ENCODE assay signal across 16 cellular contexts in genomic region chr1:155294520-155295182, GRCh38. TPM values are rescaled to one million over a fixed set of nuclear protein-coding genes. Genes with fewer than 3 reads are reported as not detected.
DNase-seq lines count a peak whose midpoint lies in the region; ATAC-seq and TF ChIP-seq lines count a peak whose summit lies in the region.
"Had no signal": no experiment of that assay in that cellular context is flagged by ENCODE, and none has a peak within 500 bp of the region (broad histone marks: within the 10 kb centered on the region; RNA-seq: fewer than 3 reads in every experiment).

No MANE protein-coding gene starts in this region.

- H3K27me3 ChIP-seq in NT2/D1 (ENCODE audit: insufficient read depth, insufficient read length): peaks cover 41% of the 10 kb centered on the region
- no peaks in the 10 kb centered on the region for H3K27me3 ChIP-seq in parathyroid adenoma (ENCODE audit: control insufficient read depth, insufficient read depth, low read length)
- H3K27me3 ChIP-seq: BE2C had no signal

- H3K4me2 ChIP-seq in parathyroid adenoma (ENCODE audit: low read length): no peak overlapping the region

- H3K4me1 ChIP-seq in NT2/D1 (ENCODE audit: insufficient read depth, insufficient read length) (peaks cover 9% of the 10 kb centered on the region), parathyroid adenoma (no peaks in the 10 kb centered on the region)
- H3K4me1 ChIP-seq: BE2C, HAP-1 had no signal

- H3K27ac ChIP-seq in parathyroid adenoma: no peak overlapping the region

- peak overlapping the region; percentile 66 for H3K4me3 ChIP-seq in NT2/D1 (ENCODE audit: insufficient read length, low read depth)
- H3K4me3 ChIP-seq in parathyroid adenoma (ENCODE audit: low read depth, low read length): no peak overlapping the region
- H3K4me3 ChIP-seq: HAP-1 had no signal

- peak; percentile 17 for ATAC-seq in left ventricle myocardium superior
- ATAC-seq: PC-3 had no signal

- no peaks in the 10 kb centered on the region for H3K36me3 ChIP-seq in NT2/D1 (ENCODE audit: insufficient read depth, insufficient read length, low read length)
- H3K36me3 ChIP-seq in parathyroid adenoma (ENCODE audit: control insufficient read depth, insufficient read depth, low read length): no peaks in the 10 kb centered on the region
- H3K36me3 ChIP-seq: BE2C, HAP-1 had no signal

- peak overlapping the region; percentile 58 for H2AFZ ChIP-seq in parathyroid adenoma

- DNase-seq in ELF-1 (ENCODE audit: low read depth, low spot score): peak; percentile 23
- no peak for DNase-seq in NT2/D1 (ENCODE audit: low read depth, low spot score)
- no peak for DNase-seq in left ventricle myocardium superior
- no peak for DNase-seq in ecto neural progenitor cell (ENCODE audit: low spot score)
- DNase-seq in mucosa of gallbladder (ENCODE audit: low spot score): no peak
- no peak for DNase-seq in HuH-7 (ENCODE audit: low spot score)
- no peak for DNase-seq in kidney tubule cell (ENCODE audit: low spot score)
- DNase-seq: activated CD4-positive, CD25-positive, alpha-beta regulatory T cell; BE2C; caudate nucleus; NCI-H1436; NCI-H446 treated with DMSO at 0.1 percent for 48 hours; PC-3 had no signal

- intact Hi-C loops in left ventricle myocardium superior (cut with micrococcal nuclease): no loop called here

- H3K79me2 ChIP-seq in parathyroid adenoma: no peaks in the 10 kb centered on the region

- H3K9ac ChIP-seq in NT2/D1 (ENCODE audit: insufficient read length, low read depth): peak overlapping the region; percentile 76
- no peak overlapping the region for H3K9ac ChIP-seq in parathyroid adenoma

- no peaks in the 10 kb centered on the region for H3K9me3 ChIP-seq in NT2/D1 (ENCODE audit: insufficient read depth, low read length)
- no peaks in the 10 kb centered on the region for H3K9me3 ChIP-seq in parathyroid adenoma (ENCODE audit: control insufficient read depth, low read length)
- H3K9me3 ChIP-seq: BE2C, HAP-1 had no signal

- TF ChIP-seq CTCF in parathyroid adenoma (IDR thresholded peaks at IDR 0.05): no peak

RNA-seq across cellular contexts. Expression of gene PKLR, which starts 6.6 kb away (rescaled TPM):
- total RNA-seq in left ventricle myocardium superior (not detected), mucosa of gallbladder (1.7 TPM)
- total RNA-seq: PC-3, skeletal muscle tissue had no signal

RNA-seq across cellular contexts. Expression of gene FDPS, which starts 14.0 kb away (rescaled TPM):
- total RNA-seq in left ventricle myocardium superior (78.4 TPM), mucosa of gallbladder (269 TPM)

RNA-seq across cellular contexts. Expression of gene HCN3, which starts 17.4 kb away (rescaled TPM):
- 1.5 TPM for total RNA-seq in left ventricle myocardium superior
- total RNA-seq in mucosa of gallbladder: 8.7 TPM

RNA-seq across cellular contexts. Expression of gene CLK2, which starts 21.3 kb away (rescaled TPM):
- 18.9 TPM for total RNA-seq in left ventricle myocardium superior
- 73.7 TPM for total RNA-seq in mucosa of gallbladder

RNA-seq across cellular contexts. Expression of gene RUSC1, which starts 26.0 kb away (rescaled TPM):
- 22.0 TPM for total RNA-seq in left ventricle myocardium superior
- total RNA-seq in mucosa of gallbladder: 58.8 TPM
